Comparison of ENCODE assay signal across 11 cellular contexts in genomic region chr22:42296381-42296853, GRCh38. TPM values are rescaled to one million over a fixed set of nuclear protein-coding genes. Genes with fewer than 3 reads are reported as not detected.
DNase-seq lines count a peak whose midpoint lies in the region; ATAC-seq and TF ChIP-seq lines count a peak whose summit lies in the region.
"Had no signal": no experiment of that assay in that cellular context is flagged by ENCODE, and none has a peak within 500 bp of the region (broad histone marks: within the 10 kb centered on the region; RNA-seq: fewer than 3 reads in every experiment).

No MANE protein-coding gene starts in this region.

- no peaks in the 10 kb centered on the region for H3K9me3 ChIP-seq in DND-41 (ENCODE audit: insufficient read depth, low read length, severe bottlenecking)
- no peaks in the 10 kb centered on the region for H3K9me3 ChIP-seq in tibial artery

- peaks cover 7% of the 10 kb centered on the region for H3K27me3 Mint-ChIP-seq in brain
- H3K27me3 Mint-ChIP-seq in naive B cell = no peaks in the 10 kb centered on the region
- H3K27me3 Mint-ChIP-seq: activated naive CD8-positive, alpha-beta T cell treated with anti-CD3 and anti-CD28 coated beads, Interleukin-2, amount 50 U/mL, for 24 hours had no signal

- H3K4me1 ChIP-seq in DND-41 (ENCODE audit: insufficient read depth, low read length) = peaks cover 22% of the 10 kb centered on the region
- peaks cover 0 to 18% (median 6%) of the 10 kb centered on the region in 4 donors for H3K4me1 ChIP-seq in tibial artery

- H3K4me3 ChIP-seq in DND-41 (ENCODE audit: low read depth in 1 of 2, low read length in 2 of 2) (no peak overlapping the region), tibial artery (no peak overlapping the region)

- peak overlapping the region; percentile 43 to 93 (median 93) for H3K27ac Mint-ChIP-seq in brain
- peak overlapping the region in 1 of 6 donors; percentile 32 for H3K27ac Mint-ChIP-seq in naive B cell
- H3K27ac Mint-ChIP-seq: activated naive CD8-positive, alpha-beta T cell treated with anti-CD3 and anti-CD28 coated beads, Interleukin-2, amount 50 U/mL, for 24 hours had no signal

- no peak overlapping the region for H2AFZ ChIP-seq in DND-41 (ENCODE audit: low read depth, low read length)

- intact Hi-C loops in tibial artery (cut with DNase I; ENCODE audit: low total_unique reads) = no loop called here

- H3K27me3 ChIP-seq in DND-41 (ENCODE audit: insufficient read depth, low read length, poor library complexity) (no peaks in the 10 kb centered on the region), tibial artery (peaks cover 0 to 30% of the 10 kb centered on the region in 2 donors)

- H3K36me3 Mint-ChIP-seq in brain (no peaks in the 10 kb centered on the region), naive B cell (no peaks in the 10 kb centered on the region)

- H3K9ac ChIP-seq in DND-41 (ENCODE audit: low read depth, low read length) = no peak overlapping the region

- H3K4me3 Mint-ChIP-seq in brain (peak overlapping the region in 4 of 5 experiments; percentile 36 to 65 (median 55)), naive B cell (peak overlapping the region in 2 of 8 donors; percentile 61 to 66)
- H3K4me3 Mint-ChIP-seq: activated naive CD8-positive, alpha-beta T cell treated with anti-CD3 and anti-CD28 coated beads, Interleukin-2, amount 50 U/mL, for 24 hours had no signal

- peaks cover 0 to 5% (median 0%) of the 10 kb centered on the region in 5 experiments for H3K9me3 Mint-ChIP-seq in brain
- no peaks in the 10 kb centered on the region for H3K9me3 Mint-ChIP-seq in naive B cell
- H3K9me3 Mint-ChIP-seq: activated naive CD8-positive, alpha-beta T cell treated with anti-CD3 and anti-CD28 coated beads, Interleukin-2, amount 50 U/mL, for 24 hours had no signal

- no peak overlapping the region for H3K4me2 ChIP-seq in DND-41 (ENCODE audit: insufficient read depth, low read length)

- H3K79me2 ChIP-seq in DND-41 (ENCODE audit: insufficient read depth, low read length) = 0 out of 2 replicates have a peak, but pooled peaks cover 7% of the 10 kb centered on the region

- ATAC-seq in DND-41 (ENCODE audit: insufficient read depth, low read depth) = no peak
- ATAC-seq in naive B cell (ENCODE audit: low read depth in 2 of 2) = no peak
- no peak for ATAC-seq in HG03469 (IDR thresholded peaks at IDR 0.05; ENCODE audit: unreplicated experiment)
- no peak for ATAC-seq in HG02759 (IDR thresholded peaks at IDR 0.05; ENCODE audit: unreplicated experiment)
- ATAC-seq: activated naive CD8-positive, alpha-beta T cell treated with anti-CD3 and anti-CD28 coated beads, Interleukin-2, amount 50 U/mL, for 24 hours had no signal

- H3K36me3 ChIP-seq in DND-41 (ENCODE audit: insufficient read depth, low read length) (no peaks in the 10 kb centered on the region), tibial artery (no peaks in the 10 kb centered on the region)

- H3K4me1 Mint-ChIP-seq in brain (peaks cover 94% of the 10 kb centered on the region), naive B cell (peaks cover 65 to 86% (median 77%) of the 10 kb centered on the region in 3 donors)

- peak; percentile 32 for TF ChIP-seq CTCF in DND-41 (IDR thresholded peaks at IDR 0.05; ENCODE audit: borderline replicate concordance, extremely low read depth, low read length, poor library complexity, severe bottlenecking)
- peak; percentile 31 to 38 for TF ChIP-seq CTCF in brain (conservative IDR thresholded peaks at IDR 0.05)
- TF ChIP-seq CTCF in tibial artery (IDR thresholded peaks at IDR 0.05) = no peak

- no peak overlapping the region for H3K27ac ChIP-seq in DND-41 (ENCODE audit: low read length)
- no peak overlapping the region for H3K27ac ChIP-seq in tibial artery

- peaks cover 80% of the 10 kb centered on the region for H4K20me1 ChIP-seq in DND-41 (ENCODE audit: insufficient read depth, low read length)

- DNase-seq in DND-41 (no peak), NCI-H1105 treated with DMSO at 0.1 percent for 48 hours (lab: John Stamatoyannopoulos, UW) (peak; percentile 91), naive B cell (peak; percentile 19), tibial artery (no peak), NCI-H510A (lab: John Stamatoyannopoulos, UW) (no peak)
- DNase-seq: activated naive CD8-positive, alpha-beta T cell treated with anti-CD3 and anti-CD28 coated beads, Interleukin-2, amount 50 U/mL, for 24 hours; kidney glomerular epithelial cell; stimulated activated CD4-positive, alpha-beta T cell treated with anti-CD3 and anti-CD28 coated beads, Interleukin-2, amount 100 ng/mL, for 24 hours had no signal

RNA-seq across cellular contexts. Expression of gene TCF20, which starts 26.0 kb away (rescaled TPM):
- 19.3 TPM for polyA plus RNA-seq in brain (ENCODE audit: insufficient read depth, low read depth, low replicate concordance)
- polyA plus RNA-seq in naive B cell (ENCODE audit: low read depth in 6 of 6) = 1 to 10 TPM in 5 of 6 donors, not detected in 1; 1.7 to 4.5 (median 2.3) TPM

Comparison
In these comparisons a context has a peak if more than half of its experiments do, and no peak if none do; other contexts are left out.
1. DNase-seq: peak in NCI-H1105 treated with DMSO at 0.1 percent for 48 hours (single experiment) and naive B cell (single experiment); none in DND-41 (single experiment), tibial artery (0 of 2) and NCI-H510A (single experiment).
2. CTCF ChIP-seq: peak in DND-41 (single experiment) and brain (2 of 2); none in tibial artery (0 of 2).